In genomic region chr15:100384108-100384410, GRCh38 we compare ENCODE assay signal across 23 cellular contexts. TPM values are rescaled to one million over a fixed set of nuclear protein-coding genes. Genes with fewer than 3 reads are reported as not detected.
DNase-seq lines count a peak whose midpoint lies in the region; ATAC-seq, FAIRE-seq and TF ChIP-seq lines count a peak whose summit lies in the region.
"Had no signal": no experiment of that assay in that cellular context is flagged by ENCODE, and none has a peak within 500 bp of the region (broad histone marks: within the 10 kb centered on the region; RNA-seq: fewer than 3 reads in every experiment).

No MANE protein-coding gene starts in this region.

- TF ChIP-seq POLR2A in HepG2 (IDR thresholded peaks at IDR 0.05; ENCODE audit: insufficient read depth in 1 of 2, low read depth in 2 of 2, low read length in 2 of 2) (no peak), right lobe of liver (IDR thresholded peaks at IDR 0.05) (no peak), body of pancreas (IDR thresholded peaks at IDR 0.05) (no peak)

- no peaks in the 10 kb centered on the region for H4K20me1 ChIP-seq in HepG2 (ENCODE audit: insufficient read depth, low read length)
- H4K20me1 ChIP-seq in PC-9 (ENCODE audit: insufficient read depth) = no peaks in the 10 kb centered on the region
- H4K20me1 ChIP-seq: BLaER1 had no signal

- no peak overlapping the region for H3K27ac ChIP-seq in HepG2 (ENCODE audit: extremely low read length, insufficient read depth, low read length)
- no peak overlapping the region for H3K27ac ChIP-seq in right lobe of liver
- H3K27ac ChIP-seq in PC-9 = no peak overlapping the region
- no peak overlapping the region for H3K27ac ChIP-seq in body of pancreas
- H3K27ac ChIP-seq: BLaER1, Peyer's patch, SJCRH30 had no signal

- H3K9me3 ChIP-seq in HepG2 (ENCODE audit: low read length) (no peaks in the 10 kb centered on the region), right lobe of liver (no peaks in the 10 kb centered on the region), PC-9 (ENCODE audit: insufficient read depth, low read depth) (peaks cover 11% of the 10 kb centered on the region; the same call in 1 of the 2 replicates), body of pancreas (peaks cover 0 to 17% (median 0%) of the 10 kb centered on the region in 3 donors)

- DNase-seq in HepG2 (ENCODE audit: low spot score) (no peak), right lobe of liver (no peak), PC-9 (no peak), body of pancreas (no peak), D341Med (ENCODE audit: low spot score) (no peak)
- DNase-seq: NCI-H1092, NCI-H1417 treated with DMSO at 0.1 percent for 48 hours, NCI-H187, NCI-H2081 treated with DMSO at 0.1 percent for 48 hours, NCI-H2171, NCI-H226, NCI-H510A, NCI-H748 treated with DMSO at 0.1 percent for 48 hours, Peyer's patch, T-helper 17 cell had no signal

- no peaks in the 10 kb centered on the region for H3F3A ChIP-seq in PC-9 (ENCODE audit: insufficient read depth, low read depth)

- TF ChIP-seq RAD21 in HepG2 (CRISPR knock-in tag; IDR thresholded peaks at IDR 0.05) = no peak

- H3K36me3 ChIP-seq in HepG2 (replicated peaks in 1 of 2; ENCODE audit: control insufficient read depth in 1 of 2, insufficient read depth in 2 of 2, low read length in 2 of 2) (no peaks in the 10 kb centered on the region), right lobe of liver (no peaks in the 10 kb centered on the region), PC-9 (ENCODE audit: low read depth) (no peaks in the 10 kb centered on the region), body of pancreas (replicated peaks in 1 of 2; ENCODE audit: insufficient read depth in 1 of 2, low read depth in 2 of 2) (no peaks in the 10 kb centered on the region)
- H3K36me3 ChIP-seq: BLaER1, Peyer's patch, SJCRH30 had no signal

- H3K9ac ChIP-seq in HepG2 (ENCODE audit: insufficient read depth, low read depth, low read length) = no peak overlapping the region
- H3K9ac ChIP-seq: BLaER1 had no signal

- BruUV-seq in HepG2 (replicated peaks; lab: Mats Ljungman, UMichigan) (no TSS peak), PC-9 (replicated peaks; lab: Mats Ljungman, UMichigan) (no TSS peak)

- peak; percentile 44 for ATAC-seq in HepG2
- no peak for ATAC-seq in right lobe of liver
- peak; percentile 23 for ATAC-seq in esophagus mucosa
- no peak for ATAC-seq in body of pancreas
- no peak for ATAC-seq in HG03175 (IDR thresholded peaks at IDR 0.05; ENCODE audit: unreplicated experiment)
- no peak for ATAC-seq in GM18867 (IDR thresholded peaks at IDR 0.05; ENCODE audit: unreplicated experiment)
- ATAC-seq: SK-N-SH treated with all-trans-retinoic acid at 6 μM for 48 hours, T-helper 17 cell had no signal

- H3K4me1 ChIP-seq in HepG2 (ENCODE audit: insufficient read depth, low read length) (no peaks in the 10 kb centered on the region), right lobe of liver (no peaks in the 10 kb centered on the region), PC-9 (replicated peaks; ENCODE audit: insufficient read depth) (no peaks in the 10 kb centered on the region), body of pancreas (peaks cover 5% of the 10 kb centered on the region)
- H3K4me1 ChIP-seq: BLaER1, Peyer's patch, SJCRH30 had no signal

- intact Hi-C loops in HepG2 (cut with micrococcal nuclease; ENCODE audit: unreplicated experiment) = loop anchor here (5.0 kb wide), 2 partner anchors 42 to 592 kb away; partner anchors contain the start of gene ADAMTS17
- intact Hi-C loops in right lobe of liver (cut with DNase I) = no loop called here
- intact Hi-C loops in PC-9 (cut with micrococcal nuclease; ENCODE audit: unreplicated experiment) = no loop called here
- intact Hi-C loops in body of pancreas (cut with DNase I) = no loop called here

- FAIRE-seq in HepG2 (lab: Jason Lieb, UNC) = no peak
- FAIRE-seq: G401.6 had no signal

- peaks cover 0 to 3% of the 10 kb centered on the region in 2 experiments; a peak in 1 of 5 replicates for H3K27me3 ChIP-seq in HepG2 (ENCODE audit: control insufficient read depth in 1 of 2, insufficient read depth in 2 of 2, low read length in 2 of 2)
- no peaks in the 10 kb centered on the region for H3K27me3 ChIP-seq in right lobe of liver
- H3K27me3 ChIP-seq in PC-9 (ENCODE audit: insufficient read depth, low read depth) = peaks cover 45% of the 10 kb centered on the region
- no peaks in the 10 kb centered on the region for H3K27me3 ChIP-seq in body of pancreas
- H3K27me3 ChIP-seq: BLaER1, Peyer's patch, SJCRH30 had no signal

- in situ Hi-C loops in HepG2 (cut with HindIII; ENCODE audit: extremely low pct_ligation_motif_present, low pct_unique_long_range_greater_than_20kb) = loop anchor here (10.0 kb wide), 1 partner anchor 49 kb away; no protein-coding TSS in a partner anchor

- H3K9me2 ChIP-seq in PC-9 (ENCODE audit: insufficient read depth) = no peaks in the 10 kb centered on the region

- TF ChIP-seq EP300 in HepG2 (IDR thresholded peaks at IDR 0.05; ENCODE audit: low read depth in 2 of 2, low read length in 2 of 2) (no peak), HepG2 (CRISPR knock-in tag; IDR thresholded peaks at IDR 0.05; ENCODE audit: borderline replicate concordance) (no peak)

- H3K79me2 ChIP-seq in HepG2 (ENCODE audit: insufficient read depth, low read length) = no peaks in the 10 kb centered on the region
- no peaks in the 10 kb centered on the region for H3K79me2 ChIP-seq in PC-9 (ENCODE audit: low read depth)

- H2AFZ ChIP-seq in HepG2 (ENCODE audit: low read length) (no peak overlapping the region), PC-9 (no peak overlapping the region)

- H3K4me3 ChIP-seq in HepG2 (replicated peaks in 1 of 3; ENCODE audit: insufficient read depth in 1 of 3, low read depth in 2 of 3, low read length in 3 of 3) (no peak overlapping the region), right lobe of liver (no peak overlapping the region), PC-9 (no peak overlapping the region), body of pancreas (no peak overlapping the region)
- H3K4me3 ChIP-seq: BLaER1, Peyer's patch, SJCRH30 had no signal

- POLR2A ChIA-PET in HepG2 (lab: Yijun Ruan, JAX) (interaction anchor here (1.7 kb wide), 1 partner anchor 34 kb away, joined by 4 read pairs; no protein-coding TSS in a partner anchor), PC-9 (lab: Charles Lee; ENCODE audit: unreplicated experiment) (no interaction called here)

- CTCF ChIA-PET in HepG2 (lab: Yijun Ruan, JAX; ENCODE audit: low intra/inter-chr PET ratio, low total read pairs) = interaction anchor here (0.8 to 3.5 kb wide), 4 partner anchors 32 to 592 kb away, joined by 3 to 41 read pairs (median 8); partner anchors contain the start of gene ADAMTS17
- CTCF ChIA-PET in PC-9 (lab: Charles Lee) = no interaction called here

- no peak for TF ChIP-seq CTCF in HepG2 (CRISPR knock-in tag; IDR thresholded peaks at IDR 0.05)
- TF ChIP-seq CTCF in right lobe of liver (IDR thresholded peaks at IDR 0.05) = no peak
- peak; percentile 13; the same call in 1 of the 2 replicates for TF ChIP-seq CTCF in PC-9 (conservative IDR thresholded peaks at IDR 0.05)
- no peak for TF ChIP-seq CTCF in body of pancreas (IDR thresholded peaks at IDR 0.05)

- H3K4me2 ChIP-seq in HepG2 (ENCODE audit: low read depth, low read length) (no peak overlapping the region), PC-9 (no peak overlapping the region)
- H3K4me2 ChIP-seq: BLaER1 had no signal

- 38% methylated on average over 8 of the region's 10 CpGs for WGBS in HepG2 (ENCODE audit: low lambda C conversion rate)
- WGBS in right lobe of liver (ENCODE audit: insufficient coverage, low coverage, low lambda C conversion rate, missing lambda C conversion rate) = 59% methylated on average over 8 of the region's 10 CpGs
- WGBS in body of pancreas, 2 donors = 37 to 56% methylated on average over 5 to 10 of the region's 10 CpGs

TF ChIP-seq in HepG2, 621 proteins besides CTCF, POLR2A, EP300 and RAD21 (continues in another document):
- TF ChIP-seq ZBTB21 (CRISPR knock-in tag; IDR thresholded peaks at IDR 0.05) (no peak), HNRNPLL (IDR thresholded peaks at IDR 0.05; ENCODE audit: low read depth, low read length, poor library complexity, severe bottlenecking) (no peak), AGO2 (optimal IDR thresholded peaks at IDR 0.05; ENCODE audit: low read depth, low read length) (no peak)

RNA-seq across cellular contexts. Expression of gene ADAMTS17, which starts 42.3 kb away (rescaled TPM):
- 0.02 and 0.36 TPM in 2 replicates for total RNA-seq in HepG2 (2016; rRNA removed; fragmentation: Illumina TruSeq; extraction: Trizol)
- total RNA-seq in HepG2 (2016; cell fraction: cytosol; rRNA removed; fragmentation: Illumina TruSeq; extraction: Trizol; ENCODE audit: low read depth) = not detected in 2 replicates
- total RNA-seq in HepG2 (2016; cell fraction: insoluble cytoplasmic fraction; rRNA removed; fragmentation: Illumina TruSeq; extraction: Trizol) = 0.12 TPM in 1 of 2 replicates, not detected in the other
- total RNA-seq in HepG2 (2016; cell fraction: membrane; rRNA removed; fragmentation: Illumina TruSeq; extraction: Trizol) = 0.10 and 0.37 TPM in 2 replicates
- not detected in 2 replicates for total RNA-seq in HepG2 (2016; cell fraction: nucleus; rRNA removed; fragmentation: Illumina TruSeq; extraction: Trizol)
- polyA plus RNA-seq in HepG2 (2011; rRNA removed) = 0.04 and 0.09 TPM in 2 replicates
- polyA plus RNA-seq in HepG2 (2011; cell fraction: cytosol; rRNA removed) = 0.03 and 0.04 TPM in 2 replicates
- 0.07 and 0.10 TPM in 2 replicates for polyA plus RNA-seq in HepG2 (2011; cell fraction: nucleus; rRNA removed)
- polyA plus RNA-seq in HepG2 (2012) = 0.05 and 0.13 TPM in 2 replicates
- polyA plus RNA-seq in HepG2 (2016; cell fraction: cytosol; fragmentation: Illumina TruSeq; extraction: Trizol; ENCODE audit: low read depth) = not detected in 2 replicates
- polyA plus RNA-seq in HepG2 (2016; cell fraction: insoluble cytoplasmic fraction; fragmentation: Illumina TruSeq; extraction: Trizol; ENCODE audit: low read depth) = 0.04 and 0.19 TPM in 2 replicates
- 0.02 TPM in 1 of 2 replicates, not detected in the other for polyA plus RNA-seq in HepG2 (2016; cell fraction: membrane; fragmentation: Illumina TruSeq; extraction: Trizol; ENCODE audit: low read depth)
- not detected in 2 replicates for polyA plus RNA-seq in HepG2 (2016; cell fraction: nucleus; fragmentation: Illumina TruSeq; extraction: Trizol; ENCODE audit: insufficient read depth, low read depth)
- 0.34 TPM in 1 of 2 replicates, not detected in the other for polyA minus RNA-seq in HepG2 (2011; rRNA and poly(A)+ RNA removed; ENCODE audit: low replicate concordance)
- polyA minus RNA-seq in HepG2 (2011; cell fraction: cytosol; rRNA and poly(A)+ RNA removed) = not detected in 2 replicates
- polyA minus RNA-seq in HepG2 (2011; cell fraction: nucleus; rRNA and poly(A)+ RNA removed) = not detected in 2 replicates
- total RNA-seq in right lobe of liver = 10 to 100 TPM; 14.6 to 34.7 (median 24.2) TPM
- 2.0 and 3.2 TPM in 2 replicates for total RNA-seq in PC-9 (2021)
- 4.0 TPM for total RNA-seq in esophagus mucosa
- 10 to 100 TPM; 24.6 to 26.0 TPM for total RNA-seq in body of pancreas
- polyA plus RNA-seq: IgD-negative memory B cell had no signal

Comparison
In these comparisons a context has a peak if more than half of its experiments do, and no peak if none do; other contexts are left out.
1. ATAC-seq: peak in HepG2 (single experiment) and esophagus mucosa (single experiment); none in right lobe of liver (0 of 4), body of pancreas (single experiment), HG03175 (single experiment) and GM18867 (single experiment).